In the genomic region with DNA sequence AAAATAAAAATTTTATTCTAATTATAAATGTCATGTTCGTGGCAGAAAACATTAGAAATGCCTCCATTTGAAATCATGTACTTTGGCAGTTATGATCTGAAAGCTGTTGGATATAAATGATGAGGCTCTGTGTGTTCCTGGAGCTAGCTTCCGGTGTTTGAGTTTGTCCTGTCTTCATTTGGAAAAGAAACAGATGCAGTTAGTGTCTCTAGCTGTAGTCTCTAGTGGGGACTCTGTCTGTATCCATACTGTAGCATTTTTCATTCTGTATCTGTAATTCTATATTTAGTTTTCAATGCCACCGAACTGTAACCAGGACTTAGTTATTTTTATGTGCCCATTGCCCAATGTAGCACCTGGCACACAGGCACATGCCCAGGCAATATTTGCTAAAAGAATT, we compare ENCODE assay signal across 12 cellular contexts.
DNase-seq lines count a peak whose midpoint lies in the region; ATAC-seq and TF ChIP-seq lines count a peak whose summit lies in the region.
"Had no signal": no experiment of that assay in that cellular context is flagged by ENCODE, and none has a peak within 500 bp of the region (broad histone marks: within the 10 kb centered on the region; RNA-seq: fewer than 3 reads in every experiment).

No MANE protein-coding gene starts in this region.

- no peaks in the 10 kb centered on the region for H3K9me3 ChIP-seq in mammary epithelial cell (replicated peaks; ENCODE audit: insufficient read depth, low read length)
- no peaks in the 10 kb centered on the region for H3K9me3 ChIP-seq in breast epithelium
- H3K9me3 ChIP-seq in trophoblast cell (ENCODE audit: insufficient read depth, low read depth, low read length) = no peaks in the 10 kb centered on the region

- H3K9ac ChIP-seq in mammary epithelial cell (ENCODE audit: insufficient read depth, low read length) (no peak overlapping the region), trophoblast cell (ENCODE audit: low read length) (no peak overlapping the region)
- H3K9ac ChIP-seq: BLaER1 treated with 17β-estradiol and CSF1 and Interleukin-3, amounts not matched to agents 10 nM and 100 nM had no signal

- no peak overlapping the region for H3K4me3 ChIP-seq in mammary epithelial cell (replicated peaks in 1 of 3; ENCODE audit: insufficient read depth in 1 of 3, low read depth in 2 of 3, low read length in 3 of 3)
- no peak overlapping the region for H3K4me3 ChIP-seq in breast epithelium
- H3K4me3 ChIP-seq in trophoblast cell (ENCODE audit: low read depth, low read length) = no peak overlapping the region
- H3K4me3 ChIP-seq: BLaER1 treated with 17β-estradiol and CSF1 and Interleukin-3, amounts not matched to agents 10 nM and 100 nM had no signal

- DNase-seq in mammary epithelial cell (no peak), breast epithelium (ENCODE audit: low spot score in 2 of 2) (no peak), trophoblast cell (no peak)
- DNase-seq: Calu3; CD8-positive, alpha-beta T cell; DMS79 treated with DMSO at 0.1 percent for 48 hours; GF-D8; H9 had no signal

- BruUV-seq in mammary epithelial cell (replicated peaks; lab: Mats Ljungman, UMichigan) = no TSS peak

- no peak overlapping the region for H4K91ac ChIP-seq in trophoblast cell (ENCODE audit: low read depth, low read length)

- H4K12ac ChIP-seq in trophoblast cell (ENCODE audit: low read depth, low read length) = no peak overlapping the region

- 57% methylated on average over 3 of the region's 3 CpGs for WGBS in mammary epithelial cell (ENCODE audit: low coverage, missing lambda C conversion rate)
- no CpG with 5 or more reads among the region's 3 CpGs for WGBS in trophoblast cell (ENCODE audit: extremely low coverage, insufficient coverage, insufficient read length)

- no peak overlapping the region for H3K14ac ChIP-seq in trophoblast cell (ENCODE audit: low read length)

- H2AK5ac ChIP-seq in trophoblast cell (ENCODE audit: low read length) = no peak overlapping the region

- TF ChIP-seq CTCF in mammary epithelial cell (conservative IDR thresholded peaks at IDR 0.05 in 1 of 2, IDR thresholded peaks at IDR 0.05 in 1 of 2; ENCODE audit: extremely low read depth in 1 of 2, insufficient read depth in 1 of 2, low read depth in 1 of 2, low read length in 2 of 2) = no peak
- TF ChIP-seq CTCF in breast epithelium (IDR thresholded peaks at IDR 0.05) = no peak

- H2AFZ ChIP-seq in mammary epithelial cell (ENCODE audit: low read depth, low read length) (no peak overlapping the region), trophoblast cell (ENCODE audit: insufficient read depth, low read length, poor library complexity) (no peak overlapping the region)

- H3K36me3 ChIP-seq in mammary epithelial cell (ENCODE audit: insufficient read depth, low read length) = no peaks in the 10 kb centered on the region
- H3K36me3 ChIP-seq in breast epithelium = no peaks in the 10 kb centered on the region
- H3K36me3 ChIP-seq in trophoblast cell (ENCODE audit: control insufficient read depth in 1 of 2, insufficient read depth in 2 of 2, low read length in 2 of 2) = no peaks in the 10 kb centered on the region

- CTCF ChIA-PET in mammary epithelial cell (lab: Charles Lee; ENCODE audit: low non-redundant PET) = no interaction called here

- in situ Hi-C loops in mammary epithelial cell (cut with MboI; ENCODE audit: low sequenced_read_pairs in 2 of 2) = no loop called here

- H2BK120ac ChIP-seq in trophoblast cell (ENCODE audit: insufficient read depth, low read length, poor library complexity) = no peak overlapping the region

- no peak overlapping the region for H3K23ac ChIP-seq in trophoblast cell (ENCODE audit: low read length)

- no peaks in the 10 kb centered on the region for H4K20me1 ChIP-seq in mammary epithelial cell (ENCODE audit: insufficient read depth, low read length)
- H4K20me1 ChIP-seq: BLaER1 treated with 17β-estradiol and CSF1 and Interleukin-3, amounts not matched to agents 10 nM and 100 nM had no signal

- ATAC-seq in SK-N-SH treated with all-trans-retinoic acid at 6 μM for 48 hours (peak; percentile 62; the same call in 2 of the 3 replicates), HG03354 (IDR thresholded peaks at IDR 0.05; ENCODE audit: poor library complexity, severe bottlenecking, unreplicated experiment) (no peak), HG02798 (IDR thresholded peaks at IDR 0.05; ENCODE audit: poor library complexity, unreplicated experiment) (no peak)
- ATAC-seq: CD8-positive, alpha-beta T cell had no signal

- dilution Hi-C loops in mammary epithelial cell (cut with HindIII; ENCODE audit: low sequenced_read_pairs) = no loop called here

- H2BK12ac ChIP-seq in trophoblast cell (ENCODE audit: low read length) = no peak overlapping the region

- H3K18ac ChIP-seq in trophoblast cell (ENCODE audit: low read length) = no peak overlapping the region

- H3K27ac ChIP-seq in mammary epithelial cell (ENCODE audit: insufficient read depth, low read depth, low read length) (peak overlapping the region; percentile 92), breast epithelium (no peak overlapping the region), trophoblast cell (ENCODE audit: low read depth, low read length) (peak overlapping the region; percentile 73)
- H3K27ac ChIP-seq: BLaER1 treated with 17β-estradiol and CSF1 and Interleukin-3, amounts not matched to agents 10 nM and 100 nM had no signal

- no peaks in the 10 kb centered on the region for H3K27me3 ChIP-seq in mammary epithelial cell (ENCODE audit: insufficient read depth, low read length)
- H3K27me3 ChIP-seq in breast epithelium = no peaks in the 10 kb centered on the region
- no peaks in the 10 kb centered on the region for H3K27me3 ChIP-seq in trophoblast cell (ENCODE audit: insufficient read depth, low read length)
- H3K27me3 ChIP-seq: BLaER1 treated with 17β-estradiol and CSF1 and Interleukin-3, amounts not matched to agents 10 nM and 100 nM had no signal

- no peaks in the 10 kb centered on the region for H3K79me1 ChIP-seq in trophoblast cell (ENCODE audit: low read length)

- H3K79me2 ChIP-seq in mammary epithelial cell (ENCODE audit: insufficient read depth, low read length) (no peaks in the 10 kb centered on the region), trophoblast cell (ENCODE audit: control insufficient read depth, insufficient read depth, low read length, poor library complexity) (no peaks in the 10 kb centered on the region)

- intact Hi-C loops in mammary epithelial cell (cut with micrococcal nuclease) = no loop called here
- intact Hi-C loops in breast epithelium (cut with DNase I; ENCODE audit: low total_unique reads) = no loop called here

- H4K8ac ChIP-seq in trophoblast cell (ENCODE audit: low read depth, low read length) = no peak overlapping the region

- H2BK5ac ChIP-seq in trophoblast cell (ENCODE audit: low read depth, low read length, poor library complexity) = no peak overlapping the region

- H3K4me1 ChIP-seq in mammary epithelial cell (ENCODE audit: insufficient read depth, low read length) = peaks cover 45% of the 10 kb centered on the region
- H3K4me1 ChIP-seq in breast epithelium = no peaks in the 10 kb centered on the region
- H3K4me1 ChIP-seq in trophoblast cell (ENCODE audit: control insufficient read depth in 1 of 2, insufficient read depth in 2 of 2, low read length in 2 of 2) = peaks cover 5 to 7% of the 10 kb centered on the region in 2 experiments

- TF ChIP-seq POLR2A in breast epithelium (IDR thresholded peaks at IDR 0.05) = no peak

- no peak overlapping the region for H3K4ac ChIP-seq in trophoblast cell (ENCODE audit: low read depth, low read length)

- H3K4me2 ChIP-seq in mammary epithelial cell (ENCODE audit: insufficient read depth, low read depth, low read length) = no peak overlapping the region
- H3K4me2 ChIP-seq in trophoblast cell (ENCODE audit: low read length) = no peak overlapping the region

TF ChIP-seq in SK-N-SH treated with all-trans-retinoic acid at 6 μM for 48 hours, 23 proteins besides CTCF, POLR2A, EP300 and RAD21 (continues in another document):
- TF ChIP-seq ARNTL (CRISPR knock-in tag; IDR thresholded peaks at IDR 0.05; ENCODE audit: borderline replicate concordance, low read depth) = no peak
- TF ChIP-seq ESRRG (CRISPR knock-in tag; IDR thresholded peaks at IDR 0.05) = no peak
- TF ChIP-seq, protein P1, sequence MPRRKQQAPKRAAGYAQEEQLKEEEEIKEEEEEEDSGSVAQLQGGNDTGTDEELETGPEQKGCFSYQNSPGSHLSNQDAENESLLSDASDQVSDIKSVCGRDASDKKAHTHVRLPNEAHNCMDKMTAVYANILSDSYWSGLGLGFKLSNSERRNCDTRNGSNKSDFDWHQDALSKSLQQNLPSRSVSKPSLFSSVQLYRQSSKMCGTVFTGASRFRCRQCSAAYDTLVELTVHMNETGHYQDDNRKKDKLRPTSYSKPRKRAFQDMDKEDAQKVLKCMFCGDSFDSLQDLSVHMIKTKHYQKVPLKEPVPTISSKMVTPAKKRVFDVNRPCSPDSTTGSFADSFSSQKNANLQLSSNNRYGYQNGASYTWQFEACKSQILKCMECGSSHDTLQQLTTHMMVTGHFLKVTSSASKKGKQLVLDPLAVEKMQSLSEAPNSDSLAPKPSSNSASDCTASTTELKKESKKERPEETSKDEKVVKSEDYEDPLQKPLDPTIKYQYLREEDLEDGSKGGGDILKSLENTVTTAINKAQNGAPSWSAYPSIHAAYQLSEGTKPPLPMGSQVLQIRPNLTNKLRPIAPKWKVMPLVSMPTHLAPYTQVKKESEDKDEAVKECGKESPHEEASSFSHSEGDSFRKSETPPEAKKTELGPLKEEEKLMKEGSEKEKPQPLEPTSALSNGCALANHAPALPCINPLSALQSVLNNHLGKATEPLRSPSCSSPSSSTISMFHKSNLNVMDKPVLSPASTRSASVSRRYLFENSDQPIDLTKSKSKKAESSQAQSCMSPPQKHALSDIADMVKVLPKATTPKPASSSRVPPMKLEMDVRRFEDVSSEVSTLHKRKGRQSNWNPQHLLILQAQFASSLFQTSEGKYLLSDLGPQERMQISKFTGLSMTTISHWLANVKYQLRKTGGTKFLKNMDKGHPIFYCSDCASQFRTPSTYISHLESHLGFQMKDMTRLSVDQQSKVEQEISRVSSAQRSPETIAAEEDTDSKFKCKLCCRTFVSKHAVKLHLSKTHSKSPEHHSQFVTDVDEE (CRISPR knock-in tag; IDR thresholded peaks at IDR 0.05) = no peak
- TF ChIP-seq RARB (CRISPR knock-in tag; IDR thresholded peaks at IDR 0.05) = no peak

Comparison
In these comparisons a context has a peak if more than half of its experiments do, and no peak if none do; other contexts are left out.
1. H3K27ac ChIP-seq: peak in mammary epithelial cell (single experiment) and trophoblast cell (single experiment); none in breast epithelium (0 of 2).